In genomic region chr16:87766485-87766797, GRCh38 we compare ENCODE assay signal across 8 cellular contexts. TPM values are rescaled to one million over a fixed set of nuclear protein-coding genes. Genes with fewer than 3 reads are reported as not detected.
DNase-seq lines count a peak whose midpoint lies in the region; ATAC-seq and TF ChIP-seq lines count a peak whose summit lies in the region.

No MANE protein-coding gene starts in this region.

- ATAC-seq in T-cell (replicated peaks in 1 of 4) (no peak), psoas muscle (no peak), HG03442 (IDR thresholded peaks at IDR 0.05; ENCODE audit: unreplicated experiment) (no peak)

- peak overlapping the region; percentile 96 for H3K27ac ChIP-seq in psoas muscle

- H3K27me3 ChIP-seq in psoas muscle (ENCODE audit: insufficient read depth in 3 of 3, low read length in 2 of 3), result no peaks in the 10 kb centered on the region

- no peaks in the 10 kb centered on the region for H3K9me3 Mint-ChIP-seq in T-cell

- TF ChIP-seq CTCF in fibroblast of mammary gland (conservative IDR thresholded peaks at IDR 0.05; ENCODE audit: control insufficient read depth, insufficient read depth, low read depth, low read length) (no peak), psoas muscle (IDR thresholded peaks at IDR 0.05) (no peak)

- peaks cover 0 to 29% of the 10 kb centered on the region in 2 donors for H3K36me3 ChIP-seq in psoas muscle (ENCODE audit: insufficient read depth in 1 of 2, low read depth in 1 of 2)

- WGBS in psoas muscle, 3 donors, result 40 to 50% (median 49%) methylated on average over 15 to 17 of the region's 17 CpGs

- peak overlapping the region in 1 of 2 donors; percentile 99 for H3K27ac Mint-ChIP-seq in T-cell

- CTCF ChIA-PET in T-cell (lab: Charles Lee), result interaction anchor here in 1 of 2 donors (0.6 to 3.1 kb wide), 5 partner anchors 13 to 130 kb away, joined by 4 to 18 read pairs (median 5); no protein-coding TSS in a partner anchor

- intact Hi-C loops in psoas muscle (cut with DNase I), result loop anchor here (5.0 kb wide), 2 partner anchors 174 to 214 kb away; no protein-coding TSS in a partner anchor

- H3K4me3 ChIP-seq in GM08714 (ENCODE audit: low read length) (peak overlapping the region; percentile 88), fibroblast of mammary gland (ENCODE audit: control insufficient read depth, low read depth, low read length) (peak overlapping the region; percentile 78), psoas muscle (peak overlapping the region; percentile 99)

- peak overlapping the region; percentile 92 to 100 (median 99) for H3K4me3 Mint-ChIP-seq in T-cell

- no peaks in the 10 kb centered on the region for H3K27me3 Mint-ChIP-seq in T-cell

- no peaks in the 10 kb centered on the region for H3K9me3 ChIP-seq in psoas muscle

- POLR2A ChIA-PET in T-cell (lab: Charles Lee), result interaction anchor here in 1 of 2 donors (1.0 kb wide), 1 partner anchor 14 kb away, joined by 3 read pairs; no protein-coding TSS in a partner anchor

- peaks cover 9% of the 10 kb centered on the region for H3K4me1 ChIP-seq in psoas muscle

- peaks cover 14% of the 10 kb centered on the region for H3K36me3 Mint-ChIP-seq in T-cell

- DNase-seq in T-cell, result no peak
- DNase-seq in fibroblast of mammary gland (ENCODE audit: low read depth), result no peak
- no peak for DNase-seq in psoas muscle
- no peak for DNase-seq in GF-D8 (lab: John Stamatoyannopoulos, UW)
- DNase-seq in GM19238 (ENCODE audit: insufficient read length, low spot score), result no peak
- no peak for DNase-seq in GM19240 (ENCODE audit: insufficient read length, low spot score)

- H3K4me1 Mint-ChIP-seq in T-cell, result peaks cover 42 to 44% (median 44%) of the 10 kb centered on the region in 3 donors

RNA-seq across cellular contexts. Expression of gene KLHDC4, which starts 0.7 kb away (rescaled TPM):
- total RNA-seq in T-cell (100 to 1,000 TPM; 104 to 136 (median 116) TPM), psoas muscle (10 to 100 TPM; 11.1 to 19.7 (median 15.8) TPM)
- 10 to 100 TPM in 2 of 3 donors, 1 to 10 TPM in 1; 9.2 to 16.5 (median 10.1) TPM for polyA plus RNA-seq in psoas muscle

Comparison
In these comparisons a context has a peak if more than half of its experiments do, and no peak if none do; other contexts are left out.
1. RNA of gene KLHDC4, which starts 0.7 kb away (total RNA-seq): 104 to 136 TPM in T-cell; 11.1 to 19.7 TPM in psoas muscle; every median in the first group is over 4 times any median in the second.
2. Peak in every context shown above with its lines, with median percentiles within 50 percentile points of each other: H3K4me3 ChIP-seq.